1 cellular context compared by ENCODE assay signal in genomic region chr15:64051645-64052259, GRCh38.
TF ChIP-seq lines count a peak whose summit lies in the region.

No MANE protein-coding gene starts in this region.

TF ChIP-seq in WTC11, 78 proteins besides CTCF, POLR2A, EP300 and RAD21:
- no peak for TF ChIP-seq GTF2I (CRISPR knock-in tag; conservative IDR thresholded peaks at IDR 0.05)
- TF ChIP-seq ZSCAN18 (CRISPR knock-in tag; IDR thresholded peaks at IDR 0.05), result no peak
- no peak for TF ChIP-seq ESRRA (CRISPR knock-in tag; IDR thresholded peaks at IDR 0.05; ENCODE audit: borderline replicate concordance)
- no peak for TF ChIP-seq TEAD1 (CRISPR knock-in tag; IDR thresholded peaks at IDR 0.05)
- TF ChIP-seq, protein P1, sequence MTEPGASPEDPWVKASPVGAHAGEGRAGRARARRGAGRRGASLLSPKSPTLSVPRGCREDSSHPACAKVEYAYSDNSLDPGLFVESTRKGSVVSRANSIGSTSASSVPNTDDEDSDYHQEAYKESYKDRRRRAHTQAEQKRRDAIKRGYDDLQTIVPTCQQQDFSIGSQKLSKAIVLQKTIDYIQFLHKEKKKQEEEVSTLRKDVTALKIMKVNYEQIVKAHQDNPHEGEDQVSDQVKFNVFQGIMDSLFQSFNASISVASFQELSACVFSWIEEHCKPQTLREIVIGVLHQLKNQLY (CRISPR knock-in tag; IDR thresholded peaks at IDR 0.05), result no peak
- TF ChIP-seq, protein P2, sequence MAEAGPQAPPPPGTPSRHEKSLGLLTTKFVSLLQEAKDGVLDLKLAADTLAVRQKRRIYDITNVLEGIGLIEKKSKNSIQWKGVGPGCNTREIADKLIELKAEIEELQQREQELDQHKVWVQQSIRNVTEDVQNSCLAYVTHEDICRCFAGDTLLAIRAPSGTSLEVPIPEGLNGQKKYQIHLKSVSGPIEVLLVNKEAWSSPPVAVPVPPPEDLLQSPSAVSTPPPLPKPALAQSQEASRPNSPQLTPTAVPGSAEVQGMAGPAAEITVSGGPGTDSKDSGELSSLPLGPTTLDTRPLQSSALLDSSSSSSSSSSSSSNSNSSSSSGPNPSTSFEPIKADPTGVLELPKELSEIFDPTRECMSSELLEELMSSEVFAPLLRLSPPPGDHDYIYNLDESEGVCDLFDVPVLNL (CRISPR knock-in tag; IDR thresholded peaks at IDR 0.05; ENCODE audit: borderline replicate concordance, low read depth), result no peak
- TF ChIP-seq USF2 (CRISPR knock-in tag; IDR thresholded peaks at IDR 0.05), result no peak
- no peak for TF ChIP-seq ZNF138 (CRISPR knock-in tag; conservative IDR thresholded peaks at IDR 0.05)
- TF ChIP-seq ELF4 (CRISPR knock-in tag; IDR thresholded peaks at IDR 0.05; ENCODE audit: low read depth), result no peak
- TF ChIP-seq, protein P3, sequence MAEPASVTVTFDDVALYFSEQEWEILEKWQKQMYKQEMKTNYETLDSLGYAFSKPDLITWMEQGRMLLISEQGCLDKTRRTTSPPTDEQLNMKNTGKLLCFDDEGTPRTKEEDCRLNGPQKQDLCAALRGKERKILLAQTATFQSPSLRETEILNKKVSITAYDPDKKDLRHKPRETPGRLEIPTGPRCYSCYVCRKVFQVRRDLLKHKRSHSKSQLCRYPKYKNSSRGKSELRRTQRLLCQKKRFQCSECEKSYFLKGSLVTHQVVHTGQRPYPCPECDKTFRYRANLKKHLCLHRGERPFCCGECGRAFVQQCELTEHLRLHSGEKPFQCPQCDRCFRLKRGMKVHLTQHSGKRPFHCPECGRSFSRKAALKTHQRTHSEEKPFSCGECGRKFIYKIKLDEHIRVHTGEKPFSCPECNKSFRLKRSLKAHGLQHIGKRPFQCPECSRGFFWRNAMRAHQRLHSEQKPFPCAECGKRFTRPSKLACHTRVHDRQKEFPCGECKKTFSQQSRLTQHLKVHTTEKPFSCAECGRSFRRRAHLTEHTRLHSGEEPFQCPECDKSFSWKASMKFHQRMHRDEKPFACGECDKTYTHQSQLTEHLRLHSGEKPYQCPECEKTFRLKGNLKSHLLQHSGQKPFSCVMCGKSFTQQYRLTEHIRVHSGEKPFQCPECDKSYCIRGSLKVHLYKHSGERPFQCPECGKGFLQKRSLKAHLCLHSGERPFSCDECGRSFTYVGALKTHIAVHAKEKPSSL (CRISPR knock-in tag; conservative IDR thresholded peaks at IDR 0.05), result no peak
- TF ChIP-seq, protein P4, sequence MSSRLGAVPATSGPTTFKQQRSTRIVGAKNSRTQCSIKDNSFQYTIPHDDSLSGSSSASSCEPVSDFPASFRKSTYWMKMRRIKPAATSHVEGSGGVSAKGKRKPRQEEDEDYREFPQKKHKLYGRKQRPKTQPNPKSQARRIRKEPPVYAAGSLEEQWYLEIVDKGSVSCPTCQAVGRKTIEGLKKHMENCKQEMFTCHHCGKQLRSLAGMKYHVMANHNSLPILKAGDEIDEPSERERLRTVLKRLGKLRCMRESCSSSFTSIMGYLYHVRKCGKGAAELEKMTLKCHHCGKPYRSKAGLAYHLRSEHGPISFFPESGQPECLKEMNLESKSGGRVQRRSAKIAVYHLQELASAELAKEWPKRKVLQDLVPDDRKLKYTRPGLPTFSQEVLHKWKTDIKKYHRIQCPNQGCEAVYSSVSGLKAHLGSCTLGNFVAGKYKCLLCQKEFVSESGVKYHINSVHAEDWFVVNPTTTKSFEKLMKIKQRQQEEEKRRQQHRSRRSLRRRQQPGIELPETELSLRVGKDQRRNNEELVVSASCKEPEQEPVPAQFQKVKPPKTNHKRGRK (CRISPR knock-in tag; IDR thresholded peaks at IDR 0.05; ENCODE audit: borderline replicate concordance), result no peak
- TF ChIP-seq NFE2L1 (CRISPR knock-in tag; IDR thresholded peaks at IDR 0.05), result no peak
- no peak for TF ChIP-seq ARID4B (CRISPR knock-in tag; IDR thresholded peaks at IDR 0.05; ENCODE audit: borderline replicate concordance)
- TF ChIP-seq, protein P5, sequence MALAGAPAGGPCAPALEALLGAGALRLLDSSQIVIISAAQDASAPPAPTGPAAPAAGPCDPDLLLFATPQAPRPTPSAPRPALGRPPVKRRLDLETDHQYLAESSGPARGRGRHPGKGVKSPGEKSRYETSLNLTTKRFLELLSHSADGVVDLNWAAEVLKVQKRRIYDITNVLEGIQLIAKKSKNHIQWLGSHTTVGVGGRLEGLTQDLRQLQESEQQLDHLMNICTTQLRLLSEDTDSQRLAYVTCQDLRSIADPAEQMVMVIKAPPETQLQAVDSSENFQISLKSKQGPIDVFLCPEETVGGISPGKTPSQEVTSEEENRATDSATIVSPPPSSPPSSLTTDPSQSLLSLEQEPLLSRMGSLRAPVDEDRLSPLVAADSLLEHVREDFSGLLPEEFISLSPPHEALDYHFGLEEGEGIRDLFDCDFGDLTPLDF (CRISPR knock-in tag; IDR thresholded peaks at IDR 0.05), result no peak
- TF ChIP-seq, protein P6, sequence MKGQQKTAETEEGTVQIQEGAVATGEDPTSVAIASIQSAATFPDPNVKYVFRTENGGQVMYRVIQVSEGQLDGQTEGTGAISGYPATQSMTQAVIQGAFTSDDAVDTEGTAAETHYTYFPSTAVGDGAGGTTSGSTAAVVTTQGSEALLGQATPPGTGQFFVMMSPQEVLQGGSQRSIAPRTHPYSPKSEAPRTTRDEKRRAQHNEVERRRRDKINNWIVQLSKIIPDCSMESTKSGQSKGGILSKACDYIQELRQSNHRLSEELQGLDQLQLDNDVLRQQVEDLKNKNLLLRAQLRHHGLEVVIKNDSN (CRISPR knock-in tag; IDR thresholded peaks at IDR 0.05), result no peak
- TF ChIP-seq, protein P7, sequence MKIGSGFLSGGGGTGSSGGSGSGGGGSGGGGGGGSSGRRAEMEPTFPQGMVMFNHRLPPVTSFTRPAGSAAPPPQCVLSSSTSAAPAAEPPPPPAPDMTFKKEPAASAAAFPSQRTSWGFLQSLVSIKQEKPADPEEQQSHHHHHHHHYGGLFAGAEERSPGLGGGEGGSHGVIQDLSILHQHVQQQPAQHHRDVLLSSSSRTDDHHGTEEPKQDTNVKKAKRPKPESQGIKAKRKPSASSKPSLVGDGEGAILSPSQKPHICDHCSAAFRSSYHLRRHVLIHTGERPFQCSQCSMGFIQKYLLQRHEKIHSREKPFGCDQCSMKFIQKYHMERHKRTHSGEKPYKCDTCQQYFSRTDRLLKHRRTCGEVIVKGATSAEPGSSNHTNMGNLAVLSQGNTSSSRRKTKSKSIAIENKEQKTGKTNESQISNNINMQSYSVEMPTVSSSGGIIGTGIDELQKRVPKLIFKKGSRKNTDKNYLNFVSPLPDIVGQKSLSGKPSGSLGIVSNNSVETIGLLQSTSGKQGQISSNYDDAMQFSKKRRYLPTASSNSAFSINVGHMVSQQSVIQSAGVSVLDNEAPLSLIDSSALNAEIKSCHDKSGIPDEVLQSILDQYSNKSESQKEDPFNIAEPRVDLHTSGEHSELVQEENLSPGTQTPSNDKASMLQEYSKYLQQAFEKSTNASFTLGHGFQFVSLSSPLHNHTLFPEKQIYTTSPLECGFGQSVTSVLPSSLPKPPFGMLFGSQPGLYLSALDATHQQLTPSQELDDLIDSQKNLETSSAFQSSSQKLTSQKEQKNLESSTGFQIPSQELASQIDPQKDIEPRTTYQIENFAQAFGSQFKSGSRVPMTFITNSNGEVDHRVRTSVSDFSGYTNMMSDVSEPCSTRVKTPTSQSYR (CRISPR knock-in tag; IDR thresholded peaks at IDR 0.05), result no peak
